ENCODE assay signal across 8 cellular contexts in genomic region chr2:151828143-151828889, GRCh38. TPM values are rescaled to one million over a fixed set of nuclear protein-coding genes. Genes with fewer than 3 reads are reported as not detected.
DNase-seq lines count a peak whose midpoint lies in the region; ATAC-seq, FAIRE-seq and TF ChIP-seq lines count a peak whose summit lies in the region.

TSS of gene ARL5A (minus strand) at chr2:151828421. CDS start at chr2:151828176, 245 bp downstream.

- no peaks in the 10 kb centered on the region for H3K9me2 ChIP-seq in hepatocyte (replicated peaks; ENCODE audit: insufficient read depth)

- peak within 1 kb of the TSS; percentile 87 for H3K27ac Mint-ChIP-seq in astrocyte (ENCODE audit: unreplicated experiment)

- H3K36me3 Mint-ChIP-seq in astrocyte (ENCODE audit: low read depth, unreplicated experiment), result no peaks in the 10 kb centered on the region

- DNase-seq in NCI-H2029 (lab: John Stamatoyannopoulos, UW) (peak; percentile 82), T-helper 22 cell (ENCODE audit: low read depth) (peak; percentile 88), astrocyte (ENCODE audit: low read depth) (peak; percentile 87), hepatocyte (ENCODE audit: low spot score) (peak; percentile 98), renal cortical epithelial cell (ENCODE audit: low read depth) (peak; percentile 87), cortex of kidney (lab: John Stamatoyannopoulos, UW) (no peak)

- FAIRE-seq in astrocyte (lab: Jason Lieb, UNC), result no peak

- peak within 1 kb of the TSS; percentile 83 for H3K27ac ChIP-seq in astrocyte (ENCODE audit: low read depth, low read length)
- peak within 1 kb of the TSS; percentile 88 for H3K27ac ChIP-seq in hepatocyte

- no peaks in the 10 kb centered on the region for H3K9me3 ChIP-seq in astrocyte (ENCODE audit: insufficient read depth, low read depth, low read length)
- no peaks in the 10 kb centered on the region for H3K9me3 ChIP-seq in hepatocyte (ENCODE audit: low read depth)

- H3K4me3 ChIP-seq in astrocyte (ENCODE audit: insufficient read depth, low read depth, low read length), result peak within 1 kb of the TSS; percentile 99
- H3K4me3 ChIP-seq in hepatocyte, result peak within 1 kb of the TSS; percentile 95

- TF ChIP-seq CTCF in astrocyte (IDR thresholded peaks at IDR 0.05; ENCODE audit: insufficient read depth, low read depth, low read length), result no peak
- TF ChIP-seq CTCF in hepatocyte (IDR thresholded peaks at IDR 0.05; ENCODE audit: poor library complexity), result peak; percentile 2

- no peaks in the 10 kb centered on the region for H3K9me3 Mint-ChIP-seq in astrocyte (ENCODE audit: unreplicated experiment)

- peaks cover 44% of the 10 kb centered on the region for H4K20me1 ChIP-seq in astrocyte (ENCODE audit: insufficient read depth, low read length)
- peaks cover 29% of the 10 kb centered on the region for H4K20me1 ChIP-seq in hepatocyte (ENCODE audit: insufficient read depth, poor library complexity, severe bottlenecking)

- peak within 1 kb of the TSS; percentile 96 for H3K4me3 Mint-ChIP-seq in astrocyte (ENCODE audit: unreplicated experiment)

- peak; percentile 95 for ATAC-seq in GM18505 (IDR thresholded peaks at IDR 0.05; ENCODE audit: unreplicated experiment)
- peak; percentile 94 for ATAC-seq in HG02973 (IDR thresholded peaks at IDR 0.05; ENCODE audit: unreplicated experiment)

- peak; percentile 98 for TF ChIP-seq POLR2A in GM18505 (IDR thresholded peaks at IDR 0.05; ENCODE audit: borderline replicate concordance, extremely low read depth, insufficient read depth, insufficient read length)

- H2AFZ ChIP-seq in astrocyte (ENCODE audit: low read depth, low read length) (peak within 1 kb of the TSS; percentile 90), hepatocyte (peak within 1 kb of the TSS; percentile 91)

- no peaks in the 10 kb centered on the region for H3K27me3 Mint-ChIP-seq in astrocyte (ENCODE audit: low read depth, unreplicated experiment)

- H3K27me3 ChIP-seq in astrocyte (ENCODE audit: insufficient read depth, low read length) (no peaks in the 10 kb centered on the region), hepatocyte (no peaks in the 10 kb centered on the region)

- H3K79me2 ChIP-seq in astrocyte (ENCODE audit: insufficient read depth, low read length) (peaks cover 49% of the 10 kb centered on the region), hepatocyte (peaks cover 47% of the 10 kb centered on the region)

- H3K4me1 ChIP-seq in astrocyte (ENCODE audit: insufficient read depth, low read length) (peaks cover 18% of the 10 kb centered on the region), hepatocyte (ENCODE audit: insufficient read depth) (peaks cover 23% of the 10 kb centered on the region)

- 5% methylated on average over 46 of the region's 64 CpGs for WGBS in hepatocyte (ENCODE audit: low lambda C conversion rate, missing lambda C conversion rate)

- no peaks in the 10 kb centered on the region for H3K36me3 ChIP-seq in astrocyte (ENCODE audit: insufficient read depth, low read length)
- H3K36me3 ChIP-seq in hepatocyte (replicated peaks; ENCODE audit: insufficient read depth, low read depth), result no peaks in the 10 kb centered on the region

- H3K4me2 ChIP-seq in astrocyte (ENCODE audit: low read length), result peak within 1 kb of the TSS; percentile 87
- H3K4me2 ChIP-seq in hepatocyte, result peak within 1 kb of the TSS; percentile 79

- H3K4me1 Mint-ChIP-seq in astrocyte (ENCODE audit: low read depth, unreplicated experiment), result peaks cover 23% of the 10 kb centered on the region

- H3K9ac ChIP-seq in astrocyte (ENCODE audit: low read length), result peak within 1 kb of the TSS; percentile 96

RNA-seq across cellular contexts. Expression of gene ARL5A, which starts in this region (rescaled TPM):
- 65.6 and 69.7 TPM in 2 replicates for total RNA-seq in astrocyte
- 66.4 and 68.3 TPM in 2 replicates for total RNA-seq in hepatocyte
- polyA plus RNA-seq in hepatocyte, result 23.2 and 23.4 TPM in 2 replicates
- total RNA-seq in renal cortical epithelial cell, result 85.4 and 97.2 TPM in 2 replicates
